21 cellular contexts compared by ENCODE assay signal in genomic region chr11:61607920-61608599, GRCh38. TPM values are rescaled to one million over a fixed set of nuclear protein-coding genes. Genes with fewer than 3 reads are reported as not detected.
DNase-seq lines count a peak whose midpoint lies in the region; ATAC-seq and TF ChIP-seq lines count a peak whose summit lies in the region.
"Had no signal": no experiment of that assay in that cellular context is flagged by ENCODE, and none has a peak within 500 bp of the region (broad histone marks: within the 10 kb centered on the region; RNA-seq: fewer than 3 reads in every experiment).

No MANE protein-coding gene starts in this region.

- no peaks in the 10 kb centered on the region for H3K27me3 ChIP-seq in prostate gland (replicated peaks; ENCODE audit: insufficient read depth)

- intact Hi-C loops in left colon (cut with DNase I, micrococcal nuclease) (no loop called here), prostate gland (cut with DNase I) (no loop called here)

- H3K4me1 ChIP-seq in prostate gland (replicated peaks): peaks cover 26% of the 10 kb centered on the region
- H3K4me1 ChIP-seq: A549 had no signal

- TF ChIP-seq CTCF in C4-2B (conservative IDR thresholded peaks at IDR 0.05): no peak
- TF ChIP-seq CTCF in VCaP (conservative IDR thresholded peaks at IDR 0.05): no peak
- no peak for TF ChIP-seq CTCF in prostate gland (IDR thresholded peaks at IDR 0.05)

- DNase-seq in left colon (no peak), prostate gland (ENCODE audit: low spot score) (peak; percentile 60), KG1 (lab: John Stamatoyannopoulos, UW) (no peak), midbrain (lab: John Stamatoyannopoulos, UW) (no peak), SW 1271 (lab: John Stamatoyannopoulos, UW) (no peak)
- DNase-seq: EL; HCEC 1CT; MM.1S; NCI-H1092; NCI-H1436; NCI-H187 treated with DMSO at 0.1 percent for 48 hours; NCI-H2107; NCI-H446 treated with DMSO at 0.1 percent for 48 hours; NK-92 treated with Interleukin-12 subunit alpha and Interleukin-12 subunit beta, amount 100 ng/mL, for 24 hours; SIG-M5; SK-N-SH had no signal

- no peaks in the 10 kb centered on the region for H3K9me3 ChIP-seq in prostate gland
- H3K9me3 ChIP-seq: A549, SK-N-SH had no signal

- H3K36me3 ChIP-seq in prostate gland: no peaks in the 10 kb centered on the region

- WGBS in prostate gland: 70% methylated on average over 14 of the region's 14 CpGs

- H3K27ac ChIP-seq in C4-2B (peak overlapping the region; percentile 76), VCaP (peak overlapping the region; percentile 95), prostate gland (peak overlapping the region; percentile 89 to 98)
- H3K27ac ChIP-seq: A549 had no signal

- TF ChIP-seq POLR2A in prostate gland (IDR thresholded peaks at IDR 0.05): no peak

- ATAC-seq in left colon: peak; percentile 50
- ATAC-seq: A549, GM23338 had no signal

- no peak overlapping the region for H3K4me3 ChIP-seq in prostate gland
- H3K4me3 ChIP-seq: A549, GM23338 had no signal

RNA-seq across cellular contexts. Expression of gene SYT7, which starts 27.2 kb away (rescaled TPM):
- total RNA-seq in left colon: 10 to 100 TPM; 18.6 to 24.1 TPM
- total RNA-seq in prostate gland: 100 to 1,000 TPM; 114 to 199 TPM
- total RNA-seq: B cell had no signal

Comparison
In these comparisons a context has a peak if more than half of its experiments do, and no peak if none do; other contexts are left out.
1. RNA of gene SYT7, which starts 27.2 kb away (total RNA-seq): 114 to 199 TPM in prostate gland; 18.6 to 24.1 TPM in left colon; every median in the first group is over 4 times any median in the second.
2. Peak in every context shown above with its lines, with median percentiles within 50 percentile points of each other: H3K27ac ChIP-seq.